In the genomic region with DNA sequence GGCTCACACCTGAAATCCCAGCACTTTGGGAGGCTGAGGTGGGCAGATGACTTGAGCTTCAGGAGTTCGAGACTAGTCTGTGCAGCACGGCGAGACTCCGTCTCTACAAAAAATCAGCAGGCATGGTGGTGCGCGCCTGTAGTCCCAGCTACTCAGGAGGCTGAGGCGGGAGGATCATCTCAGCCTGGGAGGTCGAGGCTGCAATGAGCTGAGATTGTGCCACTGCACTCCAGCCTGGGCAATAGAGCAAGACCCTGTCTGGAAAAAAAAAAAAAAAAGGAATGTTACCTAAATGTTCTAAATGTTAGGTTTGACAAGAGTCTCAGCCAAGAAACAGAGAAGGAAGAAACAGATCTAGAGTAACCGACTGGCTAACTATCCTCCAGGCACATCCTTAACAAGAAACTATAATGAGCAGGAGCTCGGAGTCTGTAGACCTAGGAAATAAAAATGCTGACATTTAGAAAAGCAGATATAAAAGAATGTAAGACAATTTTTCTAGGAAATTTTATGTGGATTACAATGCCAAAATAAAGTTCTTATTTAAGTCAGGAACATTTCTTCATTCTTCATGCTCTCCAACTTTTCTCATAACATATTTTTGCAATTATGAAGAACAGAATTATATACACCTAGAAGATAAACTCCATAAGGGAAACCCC, we compare ENCODE assay signal across 1 cellular context.
TF ChIP-seq lines count a peak whose summit lies in the region.

No MANE protein-coding gene starts in this region.

TF ChIP-seq in HepG2, 621 proteins besides CTCF, POLR2A, EP300 and RAD21:
- TF ChIP-seq ZNF761 (CRISPR knock-in tag; conservative IDR thresholded peaks at IDR 0.05) = no peak
- TF ChIP-seq NFIC (IDR thresholded peaks at IDR 0.05; ENCODE audit: low read length) = no peak
- TF ChIP-seq, protein P1, sequence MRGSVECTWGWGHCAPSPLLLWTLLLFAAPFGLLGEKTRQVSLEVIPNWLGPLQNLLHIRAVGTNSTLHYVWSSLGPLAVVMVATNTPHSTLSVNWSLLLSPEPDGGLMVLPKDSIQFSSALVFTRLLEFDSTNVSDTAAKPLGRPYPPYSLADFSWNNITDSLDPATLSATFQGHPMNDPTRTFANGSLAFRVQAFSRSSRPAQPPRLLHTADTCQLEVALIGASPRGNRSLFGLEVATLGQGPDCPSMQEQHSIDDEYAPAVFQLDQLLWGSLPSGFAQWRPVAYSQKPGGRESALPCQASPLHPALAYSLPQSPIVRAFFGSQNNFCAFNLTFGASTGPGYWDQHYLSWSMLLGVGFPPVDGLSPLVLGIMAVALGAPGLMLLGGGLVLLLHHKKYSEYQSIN (CRISPR knock-in tag; IDR thresholded peaks at IDR 0.05; ENCODE audit: borderline replicate concordance) = no peak
- TF ChIP-seq ZKSCAN8 (CRISPR knock-in tag; IDR thresholded peaks at IDR 0.05; ENCODE audit: borderline replicate concordance) = no peak
- TF ChIP-seq POGK (CRISPR knock-in tag; conservative IDR thresholded peaks at IDR 0.05) = no peak
- TF ChIP-seq ZGPAT (CRISPR knock-in tag; IDR thresholded peaks at IDR 0.05) = no peak
- TF ChIP-seq GLI4 (CRISPR knock-in tag; IDR thresholded peaks at IDR 0.05; ENCODE audit: borderline replicate concordance) = no peak
- 0 out of 4 replicates have a peak, but pooled peaks of 1 of the 2 experiments have one; percentile 33 for TF ChIP-seq MAFK (conservative IDR thresholded peaks at IDR 0.05 in 1 of 2, IDR thresholded peaks at IDR 0.05 in 1 of 2; ENCODE audit: low read length in 2 of 2)
- no peak for TF ChIP-seq ZBTB42 (CRISPR knock-in tag; IDR thresholded peaks at IDR 0.05)
- TF ChIP-seq ZKSCAN1 (IDR thresholded peaks at IDR 0.05; ENCODE audit: low read length) = no peak
- peak; percentile 20; the same call in 1 of the 2 replicates for TF ChIP-seq MAFF (IDR thresholded peaks at IDR 0.05; ENCODE audit: low read depth, low read length)
- TF ChIP-seq SMARCE1 (IDR thresholded peaks at IDR 0.05; ENCODE audit: borderline replicate concordance) = no peak
- TF ChIP-seq AHR (CRISPR knock-in tag; IDR thresholded peaks at IDR 0.05) = no peak
